In the genomic region with DNA sequence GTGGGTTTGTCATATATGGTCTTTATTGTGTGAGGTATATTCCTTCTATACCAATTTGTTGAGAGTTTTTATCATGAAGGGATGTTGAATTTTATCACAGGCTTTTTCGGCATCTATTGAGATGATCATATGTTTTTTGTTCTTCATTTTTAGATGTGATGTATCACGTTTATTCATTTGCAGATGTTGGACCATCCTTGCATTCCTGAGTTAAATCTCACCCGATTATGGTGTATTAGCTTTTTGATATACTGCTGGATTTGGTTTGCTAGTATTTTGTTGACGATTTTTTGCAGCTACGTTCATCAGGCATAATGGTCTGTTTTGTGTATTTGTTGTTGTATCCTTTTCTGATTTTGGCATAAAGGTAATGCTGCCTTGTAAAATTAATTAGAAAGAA, we compare ENCODE assay signal across 26 cellular contexts.
DNase-seq lines count a peak whose midpoint lies in the region; ATAC-seq, FAIRE-seq and TF ChIP-seq lines count a peak whose summit lies in the region.
"Had no signal": no experiment of that assay in that cellular context is flagged by ENCODE, and none has a peak within 500 bp of the region (broad histone marks: within the 10 kb centered on the region; RNA-seq: fewer than 3 reads in every experiment).

No MANE protein-coding gene starts in this region.

- no peak overlapping the region for H3K4me3 Mint-ChIP-seq in type B pancreatic cell
- H3K4me3 Mint-ChIP-seq: CD14-positive monocyte; CD4-positive, alpha-beta memory T cell; CD8-positive, alpha-beta memory T cell had no signal

- intact Hi-C loops in GM12878 (cut with micrococcal nuclease; ENCODE audit: unreplicated experiment) = no loop called here

- BruUV-seq in GM12878 (replicated peaks; lab: Mats Ljungman, UMichigan) = no TSS peak

- TF ChIP-seq POLR2A in A549 (IDR thresholded peaks at IDR 0.05; ENCODE audit: low read length) = no peak
- no peak for TF ChIP-seq POLR2A in H54 (IDR thresholded peaks at IDR 0.05; ENCODE audit: low read depth, low read length)
- TF ChIP-seq POLR2A in GM12878 (IDR thresholded peaks at IDR 0.05; ENCODE audit: low read depth, low read length) = no peak

- no peak overlapping the region for H3K4me2 ChIP-seq in A549
- no peak overlapping the region for H3K4me2 ChIP-seq in GM12878 (ENCODE audit: control insufficient read depth, insufficient read depth)
- H3K4me2 ChIP-seq: BLaER1 had no signal

- no peaks in the 10 kb centered on the region for H3K27me3 ChIP-seq in GM12878 (replicated peaks in 1 of 2; ENCODE audit: control insufficient read depth in 2 of 2, insufficient read depth in 2 of 2, low read length in 1 of 2)
- H3K27me3 ChIP-seq: BE2C, BLaER1 had no signal

- TF ChIP-seq CTCF in A549 (IDR thresholded peaks at IDR 0.05) = no peak
- no peak for TF ChIP-seq CTCF in GM12878 (IDR thresholded peaks at IDR 0.05 in 2 of 3, conservative IDR thresholded peaks at IDR 0.05 in 1 of 3; ENCODE audit: control insufficient read depth in 2 of 3, extremely low read depth in 1 of 3, insufficient read depth in 1 of 3, low read depth in 3 of 3, low read length in 3 of 3)
- no peak for TF ChIP-seq CTCF in type B pancreatic cell (conservative IDR thresholded peaks at IDR 0.05)

- H3K9me3 ChIP-seq in A549 = peaks cover 24% of the 10 kb centered on the region
- peaks cover 2% of the 10 kb centered on the region for H3K9me3 ChIP-seq in GM12878 (replicated peaks; ENCODE audit: control insufficient read depth, insufficient read depth, low read length)
- H3K9me3 ChIP-seq: BE2C had no signal

- H3K4me1 Mint-ChIP-seq in type B pancreatic cell (ENCODE audit: unreplicated experiment) = no peaks in the 10 kb centered on the region
- H3K4me1 Mint-ChIP-seq: CD14-positive monocyte had no signal

- CTCF ChIA-PET in A549 (lab: Yijun Ruan, JAX) = no interaction called here
- CTCF ChIA-PET in GM12878 (lab: Yijun Ruan, JAX) = interaction anchor here (1.0 kb wide), 1 partner anchor 9 kb away, joined by 3 read pairs; no protein-coding TSS in a partner anchor

- ATAC-seq in A549 = no peak
- no peak for ATAC-seq in GM12878

- H4K20me1 ChIP-seq in GM12878 (ENCODE audit: control insufficient read depth, insufficient read depth) = no peaks in the 10 kb centered on the region
- H4K20me1 ChIP-seq: BLaER1 had no signal

- in situ Hi-C loops in GM12878 (cut with MboI) = no loop called here

- no peaks in the 10 kb centered on the region for H3K36me3 ChIP-seq in GM12878 (ENCODE audit: control insufficient read depth in 2 of 2, insufficient read depth in 2 of 2, low read length in 1 of 2)
- H3K36me3 ChIP-seq: BE2C, BLaER1 had no signal

- H3K9me3 Mint-ChIP-seq in type B pancreatic cell = peaks cover 25% of the 10 kb centered on the region

- H3K4me3 ChIP-seq in A549 (no peak overlapping the region), GM12878 (no peak overlapping the region)
- H3K4me3 ChIP-seq: BLaER1 had no signal

- no peak overlapping the region for H3K27ac Mint-ChIP-seq in type B pancreatic cell
- H3K27ac Mint-ChIP-seq: CD14-positive monocyte; CD4-positive, alpha-beta memory T cell; CD4-positive, CD25-positive, alpha-beta regulatory T cell; CD8-positive, alpha-beta memory T cell had no signal

- H3K4me1 ChIP-seq in A549 = no peaks in the 10 kb centered on the region
- no peaks in the 10 kb centered on the region for H3K4me1 ChIP-seq in GM12878 (ENCODE audit: control insufficient read depth, insufficient read depth, low read length)
- H3K4me1 ChIP-seq: BE2C, BLaER1 had no signal

- DNase-seq in A549 (ENCODE audit: low read depth in 1 of 2, low spot score in 1 of 2) (no peak), H54 (ENCODE audit: insufficient read length, low spot score) (no peak), GM12878 (ENCODE audit: low read depth, low spot score) (no peak), NCI-H2029 (lab: John Stamatoyannopoulos, UW) (no peak), type B pancreatic cell (ENCODE audit: extremely low spot score, unreplicated experiment) (no peak), NCI-H345 (lab: John Stamatoyannopoulos, UW) (no peak)
- DNase-seq in stimulated activated CD4-positive, alpha-beta T cell treated with anti-CD3 and anti-CD28 coated beads, Interleukin-2, amount 100 ng/mL, for 24 hours = no peak
- DNase-seq: ACHN; BE2C; C1 segment of cervical spinal cord; CD4-positive, alpha-beta memory T cell; CD4-positive, CD25-positive, alpha-beta regulatory T cell; CD8-positive, alpha-beta memory T cell; COR-L47; DMS 273 treated with DMSO at 0.1 percent for 48 hours; DMS153; DMS53; DMS79; DND-41; EL; GDM1 had no signal

- no peak for TF ChIP-seq RAD21 in A549 (conservative IDR thresholded peaks at IDR 0.05 in 1 of 2, IDR thresholded peaks at IDR 0.05 in 1 of 2)
- no peak for TF ChIP-seq RAD21 in GM12878 (IDR thresholded peaks at IDR 0.05; ENCODE audit: insufficient read depth, low read depth, low read length)

- H3K27ac ChIP-seq in A549 (no peak overlapping the region), GM12878 (ENCODE audit: control insufficient read depth, insufficient read depth) (no peak overlapping the region)
- H3K27ac ChIP-seq: 22Rv1, BLaER1 had no signal

- no peak for TF ChIP-seq EP300 in A549 (IDR thresholded peaks at IDR 0.05)
- no peak for TF ChIP-seq EP300 in GM12878 (IDR thresholded peaks at IDR 0.05; ENCODE audit: borderline replicate concordance in 1 of 2, control insufficient read depth in 1 of 2, low read depth in 2 of 2, low read length in 2 of 2)

- H3K36me3 Mint-ChIP-seq in type B pancreatic cell = no peaks in the 10 kb centered on the region
- H3K36me3 Mint-ChIP-seq: CD14-positive monocyte had no signal

- FAIRE-seq in A549 (lab: Jason Lieb, UNC) = peak; percentile 77
- FAIRE-seq in H54 (lab: Jason Lieb, UNC) = peak; percentile 20
- peak; percentile 27 for FAIRE-seq in GM12878 (lab: Jason Lieb, UNC)
- peak; percentile 55 for FAIRE-seq in islet of Langerhans (lab: Jason Lieb, UNC)
- FAIRE-seq: GM12891 had no signal

- no peaks in the 10 kb centered on the region for H3K27me3 Mint-ChIP-seq in type B pancreatic cell
- H3K27me3 Mint-ChIP-seq: CD4-positive, alpha-beta memory T cell; CD4-positive, CD25-positive, alpha-beta regulatory T cell; CD8-positive, alpha-beta memory T cell had no signal

- no peak overlapping the region for H2AFZ ChIP-seq in GM12878 (ENCODE audit: control insufficient read depth, low read depth, low read length)

- WGBS in A549 (ENCODE audit: missing lambda C conversion rate) = 29% methylated on average over 5 of the region's 5 CpGs
- WGBS in GM12878 (ENCODE audit: insufficient coverage, insufficient replicate concordance, low lambda C conversion rate, missing lambda C conversion rate) = 82% methylated on average over 5 of the region's 5 CpGs

- POLR2A ChIA-PET in A549 (lab: Yijun Ruan, JAX) = no interaction called here
- POLR2A ChIA-PET in GM12878 (lab: Charles Lee) = no interaction called here

- no peaks in the 10 kb centered on the region for H3K79me2 ChIP-seq in GM12878 (ENCODE audit: control insufficient read depth, insufficient read depth, low read length)

- RAD21 ChIA-PET in GM12878 (lab: Charles Lee; ENCODE audit: unreplicated experiment) = no interaction called here

- SMC1A ChIA-PET in GM12878 (lab: Charles Lee; ENCODE audit: uncharacterized antibody, unreplicated experiment) = interaction anchor here (1.9 kb wide), 1 partner anchor 10 kb away, joined by 8 read pairs; no protein-coding TSS in a partner anchor

- H3K9ac ChIP-seq in GM12878 (ENCODE audit: control insufficient read depth, insufficient read depth, low read length) = no peak overlapping the region
- H3K9ac ChIP-seq: BLaER1 had no signal

TF ChIP-seq in A549, 52 proteins besides CTCF, POLR2A, EP300 and RAD21 (continues in another document):
- TF ChIP-seq ZSCAN20 (CRISPR knock-in tag; IDR thresholded peaks at IDR 0.05) = no peak
- no peak for TF ChIP-seq MAFK (IDR thresholded peaks at IDR 0.05; ENCODE audit: partially characterized antibody)
- TF ChIP-seq, protein P1, sequence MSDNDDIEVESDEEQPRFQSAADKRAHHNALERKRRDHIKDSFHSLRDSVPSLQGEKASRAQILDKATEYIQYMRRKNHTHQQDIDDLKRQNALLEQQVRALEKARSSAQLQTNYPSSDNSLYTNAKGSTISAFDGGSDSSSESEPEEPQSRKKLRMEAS (IDR thresholded peaks at IDR 0.05) = no peak
- TF ChIP-seq KDM1A (IDR thresholded peaks at IDR 0.05; ENCODE audit: low read depth) = no peak
- TF ChIP-seq RFX5 (IDR thresholded peaks at IDR 0.05) = no peak
- TF ChIP-seq FOXS1 (CRISPR knock-in tag; IDR thresholded peaks at IDR 0.05) = no peak
- TF ChIP-seq EHF (CRISPR knock-in tag; IDR thresholded peaks at IDR 0.05) = no peak
- TF ChIP-seq TFCP2L1 (CRISPR knock-in tag; IDR thresholded peaks at IDR 0.05) = no peak
- no peak for TF ChIP-seq JUN (IDR thresholded peaks at IDR 0.05)
- TF ChIP-seq RARB (CRISPR knock-in tag; IDR thresholded peaks at IDR 0.05) = no peak
- TF ChIP-seq RCOR1 (IDR thresholded peaks at IDR 0.05; ENCODE audit: low read depth, low read length) = no peak
- no peak for TF ChIP-seq CBX2 (IDR thresholded peaks at IDR 0.05; ENCODE audit: borderline replicate concordance, low read depth)

TF ChIP-seq in GM12878, 131 proteins besides CTCF, POLR2A, EP300 and RAD21:
- TF ChIP-seq NFYA (IDR thresholded peaks at IDR 0.05; ENCODE audit: borderline replicate concordance, low read depth, low read length) (no peak), CHD4 (IDR thresholded peaks at IDR 0.05) (no peak), MTA2 (IDR thresholded peaks at IDR 0.05; ENCODE audit: low read depth) (no peak)
